Comparison of ENCODE assay signal across 17 cellular contexts in the genomic region with DNA sequence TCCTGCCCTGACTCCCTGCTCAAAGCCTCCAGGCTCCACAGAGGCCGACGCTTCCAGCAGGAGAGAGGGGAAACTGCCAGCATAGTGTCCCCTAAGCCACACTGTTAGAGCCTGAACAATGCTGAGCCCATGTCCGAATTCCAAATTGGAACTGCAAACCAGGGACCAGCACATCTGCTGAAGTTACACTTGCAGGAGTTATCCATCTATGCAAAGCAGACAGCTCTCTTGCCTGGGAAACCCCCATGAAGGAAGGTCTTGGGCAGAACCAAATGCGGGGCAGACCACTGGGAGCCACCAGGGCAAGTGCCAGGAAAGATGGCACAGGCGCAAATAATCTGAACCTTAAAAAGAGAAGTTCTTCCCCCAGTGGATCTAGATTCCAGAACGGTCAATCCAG. TPM values are rescaled to one million over a fixed set of nuclear protein-coding genes. Genes with fewer than 3 reads are reported as not detected.
A peak's percentile ranks its signal among the peaks of the same experiment; 100 is the strongest.
DNase-seq lines count a peak whose midpoint lies in the region; ATAC-seq, FAIRE-seq and TF ChIP-seq lines count a peak whose summit lies in the region.
"Had no signal": no experiment of that assay in that cellular context is flagged by ENCODE, and none has a peak within 500 bp of the region (broad histone marks: within the 10 kb centered on the region; RNA-seq: fewer than 3 reads in every experiment).

No MANE protein-coding gene starts in this region.

- no peaks in the 10 kb centered on the region for H3K79me1 ChIP-seq in mesendoderm (ENCODE audit: low read length)

- H3K36me3 ChIP-seq in ACC112 (ENCODE audit: insufficient read depth, low read length) (no peaks in the 10 kb centered on the region), astrocyte (ENCODE audit: insufficient read depth, low read length) (no peaks in the 10 kb centered on the region), mesendoderm (ENCODE audit: control insufficient read depth, insufficient read depth, low read length) (no peaks in the 10 kb centered on the region), body of pancreas (replicated peaks in 1 of 2; ENCODE audit: insufficient read depth in 1 of 2, low read depth in 2 of 2) (no peaks in the 10 kb centered on the region)
- no peaks in the 10 kb centered on the region for H3K36me3 ChIP-seq in BLaER1 treated with 17β-estradiol and CSF1 and Interleukin-3, amounts not matched to agents 10 nM and 100 nM

- H3K79me2 ChIP-seq in ACC112 (ENCODE audit: control insufficient read depth, insufficient read depth, low read length, unreplicated experiment) (no peaks in the 10 kb centered on the region), astrocyte (ENCODE audit: insufficient read depth, low read length) (no peaks in the 10 kb centered on the region), mesendoderm (ENCODE audit: control insufficient read depth, insufficient read depth, low read length) (no peaks in the 10 kb centered on the region)

- no peak for TF ChIP-seq POLR2A in body of pancreas (IDR thresholded peaks at IDR 0.05)

- H2AFZ ChIP-seq in ACC112 (ENCODE audit: low read length, unreplicated experiment) (no peak overlapping the region), astrocyte (ENCODE audit: low read depth, low read length) (peak overlapping the region; percentile 32)

- H3K27me3 Mint-ChIP-seq in astrocyte (ENCODE audit: low read depth, unreplicated experiment): peaks cover 18% of the 10 kb centered on the region

- peaks cover 0 to 3% (median 0%) of the 10 kb centered on the region in 11 experiments; a peak in 1 of 22 replicates for H3K9me3 ChIP-seq in BLaER1 treated with 17β-estradiol and CSF1 and Interleukin-3, amounts not matched to agents 10 nM and 100 nM (replicated peaks in 1 of 11)
- H3K9me3 ChIP-seq in astrocyte (ENCODE audit: insufficient read depth, low read depth, low read length) (no peaks in the 10 kb centered on the region), body of pancreas (no peaks in the 10 kb centered on the region)

- no peak overlapping the region for H3K56ac ChIP-seq in mesendoderm (ENCODE audit: low read length)

- WGBS in mesendoderm (ENCODE audit: extremely low coverage, insufficient coverage, low lambda C conversion rate): no CpG with 5 or more reads among the region's 6 CpGs
- WGBS in body of pancreas, 2 donors: 54 to 66% methylated on average over 5 to 6 of the region's 6 CpGs

- H3K4me3 ChIP-seq in ACC112 (ENCODE audit: low read depth, low read length): 0 out of 2 replicates have a peak overlapping the region, but pooled peaks have one; percentile 55
- H3K4me3 ChIP-seq in BLaER1 treated with 17β-estradiol and CSF1 and Interleukin-3, amounts not matched to agents 10 nM and 100 nM: peak overlapping the region in 2 of 10 experiments; percentile 31 to 48; a peak in 3 of 20 replicates
- no peak overlapping the region for H3K4me3 ChIP-seq in astrocyte (ENCODE audit: insufficient read depth, low read depth, low read length)
- no peak overlapping the region for H3K4me3 ChIP-seq in mesendoderm (ENCODE audit: low read length)
- H3K4me3 ChIP-seq in body of pancreas: no peak overlapping the region

- H3K27me3 ChIP-seq in ACC112 (ENCODE audit: insufficient read depth, low read length): peaks cover 5% of the 10 kb centered on the region; the same call in 1 of the 2 replicates
- H3K27me3 ChIP-seq in BLaER1 treated with 17β-estradiol and CSF1 and Interleukin-3, amounts not matched to agents 10 nM and 100 nM: peaks cover 0 to 29% (median 0%) of the 10 kb centered on the region in 11 experiments; a peak in 10 of 22 replicates
- H3K27me3 ChIP-seq in astrocyte (ENCODE audit: insufficient read depth, low read length): peaks cover 6% of the 10 kb centered on the region
- no peaks in the 10 kb centered on the region for H3K27me3 ChIP-seq in mesendoderm (ENCODE audit: insufficient read depth, low read length, poor library complexity)
- peaks cover 45% of the 10 kb centered on the region for H3K27me3 ChIP-seq in foreskin keratinocyte
- no peaks in the 10 kb centered on the region for H3K27me3 ChIP-seq in body of pancreas

- H3K23ac ChIP-seq in mesendoderm (ENCODE audit: low read length): peak overlapping the region; percentile 1

- DNase-seq in astrocyte (ENCODE audit: low read depth) (no peak), mesendoderm (no peak), foreskin keratinocyte (no peak), body of pancreas (no peak)
- no peak for DNase-seq in activated naive CD4-positive, alpha-beta T cell treated with anti-CD3 and anti-CD28 coated beads, Interleukin-2, amount 50 U/mL, for 72 hours (ENCODE audit: low spot score in 2 of 2)
- no peak for DNase-seq in stimulated activated CD4-positive, alpha-beta T cell treated with anti-CD3 and anti-CD28 coated beads, Interleukin-12 subunit alpha, Interleukin-12 subunit beta, amount 100 ng/mL, for 4 hours
- DNase-seq: DND-41, KG1, NCI-H187, NCI-H2107, NCI-H2227 treated with DMSO at 0.1 percent for 48 hours had no signal

- intact Hi-C loops in body of pancreas (cut with DNase I): no loop called here

- no peak for ATAC-seq in activated naive CD4-positive, alpha-beta T cell treated with anti-CD3 and anti-CD28 coated beads, Interleukin-2, amount 50 U/mL, for 72 hours
- ATAC-seq in foreskin keratinocyte (no peak), body of pancreas (no peak)

- H4K20me1 ChIP-seq in BLaER1 treated with 17β-estradiol and CSF1 and Interleukin-3, amounts not matched to agents 10 nM and 100 nM: no peaks in the 10 kb centered on the region
- H4K20me1 ChIP-seq in astrocyte (ENCODE audit: insufficient read depth, low read length): no peaks in the 10 kb centered on the region

- H4K5ac ChIP-seq in mesendoderm (ENCODE audit: low read length): no peak overlapping the region

- no peak overlapping the region for H3K4me3 Mint-ChIP-seq in astrocyte (ENCODE audit: unreplicated experiment)

- no peak overlapping the region for H4K8ac ChIP-seq in mesendoderm (ENCODE audit: low read depth, low read length)

- no peak for FAIRE-seq in astrocyte (lab: Jason Lieb, UNC)
- FAIRE-seq: A204.1 had no signal

- H3K9ac ChIP-seq in BLaER1 treated with 17β-estradiol and CSF1 and Interleukin-3, amounts not matched to agents 10 nM and 100 nM: peak overlapping the region in 4 of 11 experiments; percentile 14 to 65 (median 55); a peak in 6 of 22 replicates
- H3K9ac ChIP-seq in astrocyte (ENCODE audit: low read length) (no peak overlapping the region), mesendoderm (ENCODE audit: low read length) (no peak overlapping the region)

- H3K36me3 Mint-ChIP-seq in astrocyte (ENCODE audit: low read depth, unreplicated experiment): no peaks in the 10 kb centered on the region
- H3K36me3 Mint-ChIP-seq in activated naive CD4-positive, alpha-beta T cell treated with anti-CD3 and anti-CD28 coated beads, Interleukin-2, amount 50 U/mL, for 72 hours: no peaks in the 10 kb centered on the region
- H3K36me3 Mint-ChIP-seq: CD14-positive monocyte had no signal

- H3K4me1 Mint-ChIP-seq in astrocyte (ENCODE audit: low read depth, unreplicated experiment): peaks cover 41% of the 10 kb centered on the region
- H3K4me1 Mint-ChIP-seq: CD14-positive monocyte had no signal

- H3K27ac ChIP-seq in ACC112 (ENCODE audit: low read depth, low read length) (no peak overlapping the region), astrocyte (ENCODE audit: low read depth, low read length) (no peak overlapping the region), mesendoderm (ENCODE audit: low read depth, low read length) (no peak overlapping the region), foreskin keratinocyte (no peak overlapping the region), body of pancreas (no peak overlapping the region)
- peak overlapping the region in 6 of 11 experiments; percentile 8 to 90 (median 68); a peak in 9 of 22 replicates for H3K27ac ChIP-seq in BLaER1 treated with 17β-estradiol and CSF1 and Interleukin-3, amounts not matched to agents 10 nM and 100 nM

- no peak overlapping the region for H3K4ac ChIP-seq in mesendoderm (ENCODE audit: low read depth, low read length)

- peak overlapping the region; percentile 52 to 96 (median 76) for H3K4me2 ChIP-seq in BLaER1 treated with 17β-estradiol and CSF1 and Interleukin-3, amounts not matched to agents 10 nM and 100 nM
- H3K4me2 ChIP-seq in astrocyte (ENCODE audit: low read length) (peak overlapping the region; percentile 54), mesendoderm (ENCODE audit: low read length) (no peak overlapping the region)

- H2BK120ac ChIP-seq in mesendoderm (ENCODE audit: low read depth, low read length): no peak overlapping the region

- no peak overlapping the region for H3K18ac ChIP-seq in mesendoderm (ENCODE audit: low read length)

- no peaks in the 10 kb centered on the region for H3K9me3 Mint-ChIP-seq in astrocyte (ENCODE audit: unreplicated experiment)
- no peaks in the 10 kb centered on the region for H3K9me3 Mint-ChIP-seq in activated naive CD4-positive, alpha-beta T cell treated with anti-CD3 and anti-CD28 coated beads, Interleukin-2, amount 50 U/mL, for 72 hours

- TF ChIP-seq CTCF in astrocyte (IDR thresholded peaks at IDR 0.05; ENCODE audit: insufficient read depth, low read depth, low read length) (no peak), foreskin keratinocyte (conservative IDR thresholded peaks at IDR 0.05) (no peak), body of pancreas (IDR thresholded peaks at IDR 0.05) (no peak)

- H3K27ac Mint-ChIP-seq in astrocyte (ENCODE audit: unreplicated experiment): no peak overlapping the region
- no peak overlapping the region for H3K27ac Mint-ChIP-seq in activated naive CD4-positive, alpha-beta T cell treated with anti-CD3 and anti-CD28 coated beads, Interleukin-2, amount 50 U/mL, for 72 hours
- H3K27ac Mint-ChIP-seq: CD14-positive monocyte had no signal

- no peak overlapping the region for H2BK15ac ChIP-seq in mesendoderm (replicated peaks; ENCODE audit: low read depth)

- H2BK5ac ChIP-seq in mesendoderm (ENCODE audit: low read length): no peak overlapping the region

- no peak overlapping the region for H2AK5ac ChIP-seq in mesendoderm (ENCODE audit: low read length)

- H3K4me1 ChIP-seq in ACC112 (ENCODE audit: control insufficient read depth, insufficient read depth, low read length, unreplicated experiment): peaks cover 25% of the 10 kb centered on the region
- H3K4me1 ChIP-seq in BLaER1 treated with 17β-estradiol and CSF1 and Interleukin-3, amounts not matched to agents 10 nM and 100 nM: peaks cover 36 to 77% (median 69%) of the 10 kb centered on the region in 10 experiments
- peaks cover 39% of the 10 kb centered on the region for H3K4me1 ChIP-seq in astrocyte (ENCODE audit: insufficient read depth, low read length)
- peaks cover 2% of the 10 kb centered on the region for H3K4me1 ChIP-seq in mesendoderm (ENCODE audit: control insufficient read depth, low read depth, low read length)
- no peaks in the 10 kb centered on the region for H3K4me1 ChIP-seq in foreskin keratinocyte
- H3K4me1 ChIP-seq in body of pancreas: peaks cover 4% of the 10 kb centered on the region

RNA-seq across cellular contexts. Expression of a gene that starts 0.6 kb away (rescaled TPM):
- total RNA-seq in astrocyte (1.3 and 1.4 TPM in 2 replicates), foreskin keratinocyte (not detected in 2 replicates), body of pancreas (under 1 TPM in 1 of 2 donors, not detected in 1; 0.26 TPM)
- polyA plus RNA-seq in mesendoderm (2013, experiment 1 of 2): 0.37 TPM
- polyA plus RNA-seq in mesendoderm (2013, experiment 2 of 2): 0.39 TPM
- not detected for total RNA-seq in activated naive CD4-positive, alpha-beta T cell treated with anti-CD3 and anti-CD28 coated beads, Interleukin-2, amount 50 U/mL, for 72 hours
- polyA plus RNA-seq in foreskin keratinocyte: not detected in 2 replicates
- polyA plus RNA-seq: CD14-positive monocyte had no signal

RNA-seq across cellular contexts. Expression of a gene that starts 17.8 kb away (rescaled TPM):
- total RNA-seq in astrocyte (not detected in 2 replicates), foreskin keratinocyte (not detected in 2 replicates), body of pancreas (not detected)
- 0.01 TPM for polyA plus RNA-seq in mesendoderm (2013, experiment 1 of 2)
- polyA plus RNA-seq in mesendoderm (2013, experiment 2 of 2): 0.01 TPM
- total RNA-seq in activated naive CD4-positive, alpha-beta T cell treated with anti-CD3 and anti-CD28 coated beads, Interleukin-2, amount 50 U/mL, for 72 hours: not detected
- not detected in 2 replicates for polyA plus RNA-seq in foreskin keratinocyte
- total RNA-seq: G401 had no signal
- polyA plus RNA-seq: CD14-positive monocyte had no signal

RNA-seq across cellular contexts. Expression of a gene that starts 30.1 kb away (rescaled TPM):
- total RNA-seq in astrocyte (0.10 TPM in 1 of 2 replicates, not detected in the other), foreskin keratinocyte (not detected in 2 replicates), body of pancreas (not detected)
- polyA plus RNA-seq in mesendoderm (2013, experiment 1 of 2): 0.01 TPM
- polyA plus RNA-seq in mesendoderm (2013, experiment 2 of 2): 0.03 TPM
- total RNA-seq in activated naive CD4-positive, alpha-beta T cell treated with anti-CD3 and anti-CD28 coated beads, Interleukin-2, amount 50 U/mL, for 72 hours: under 1 TPM; 0.43 to 0.58 TPM
- polyA plus RNA-seq in foreskin keratinocyte: not detected in 2 replicates
- total RNA-seq: G401, PC-3 had no signal

Comparison
In these comparisons a context has a peak if more than half of its experiments do, and no peak if none do; other contexts are left out.
1. H3K27ac ChIP-seq: peak in BLaER1 treated with 17β-estradiol and CSF1 and Interleukin-3, amounts not matched to agents 10 nM and 100 nM (6 of 11); none in ACC112 (single experiment), astrocyte (single experiment), mesendoderm (single experiment), foreskin keratinocyte (single experiment) and body of pancreas (0 of 4).